In genomic region chr17:75262112-75262606, GRCh38 we compare ENCODE assay signal across 8 cellular contexts. TPM values are rescaled to one million over a fixed set of nuclear protein-coding genes. Genes with fewer than 3 reads are reported as not detected.
DNase-seq lines count a peak whose midpoint lies in the region; ATAC-seq and TF ChIP-seq lines count a peak whose summit lies in the region.

No MANE protein-coding gene starts in this region.

- DNase-seq in ELF-1 (ENCODE audit: low read depth, low spot score) (peak; percentile 68), body of pancreas (peak in 1 of 4 donors; percentile 26), lower lobe of right lung (no peak), upper lobe of right lung (no peak), dermis blood vessel endothelial cell (no peak)
- no peak for DNase-seq in effector CD4-positive, alpha-beta T cell

- 1 to 2% methylated on average over 14 to 23 of the region's 23 CpGs for WGBS in body of pancreas, 2 donors

- intact Hi-C loops in body of pancreas (cut with DNase I) = no loop called here
- intact Hi-C loops in lower lobe of right lung (cut with DNase I) = no loop called here
- intact Hi-C loops in upper lobe of right lung (cut with DNase I) = no loop called here

- H3K27me3 ChIP-seq in HUES48 (ENCODE audit: control insufficient read depth, insufficient read depth, low read length) (no peaks in the 10 kb centered on the region), body of pancreas (no peaks in the 10 kb centered on the region), lower lobe of right lung (ENCODE audit: low read depth) (no peaks in the 10 kb centered on the region), upper lobe of right lung (no peaks in the 10 kb centered on the region)

- H3K4me1 ChIP-seq in HUES48 (ENCODE audit: control insufficient read depth, insufficient read depth, low read length) (peaks cover 6% of the 10 kb centered on the region), body of pancreas (peaks cover 24% of the 10 kb centered on the region), lower lobe of right lung (peaks cover 39% of the 10 kb centered on the region), upper lobe of right lung (peaks cover 27% of the 10 kb centered on the region)

- no peak for TF ChIP-seq CTCF in body of pancreas (IDR thresholded peaks at IDR 0.05)
- TF ChIP-seq CTCF in lower lobe of right lung (IDR thresholded peaks at IDR 0.05) = no peak
- no peak for TF ChIP-seq CTCF in upper lobe of right lung (IDR thresholded peaks at IDR 0.05)

- H3K4me3 ChIP-seq in HUES48 (ENCODE audit: low read depth, low read length) (peak overlapping the region; percentile 100), body of pancreas (peak overlapping the region; percentile 87 to 93), lower lobe of right lung (peak overlapping the region; percentile 73), upper lobe of right lung (peak overlapping the region; percentile 100)

- ATAC-seq in body of pancreas (no peak), lower lobe of right lung (peak; percentile 31 to 53), upper lobe of right lung (peak; percentile 7), GM18873 (IDR thresholded peaks at IDR 0.05; ENCODE audit: low FRiP score, unreplicated experiment) (no peak)

- H3K9me3 ChIP-seq in HUES48 (ENCODE audit: control insufficient read depth, insufficient read depth, low read length) (no peaks in the 10 kb centered on the region), body of pancreas (no peaks in the 10 kb centered on the region), lower lobe of right lung (no peaks in the 10 kb centered on the region), upper lobe of right lung (no peaks in the 10 kb centered on the region)

- H3K27ac ChIP-seq in HUES48 (ENCODE audit: low read depth, low read length) = peak overlapping the region; percentile 97
- H3K27ac ChIP-seq in body of pancreas = peak overlapping the region; percentile 79 to 99 (median 94)
- peak overlapping the region; percentile 95 for H3K27ac ChIP-seq in lower lobe of right lung
- peak overlapping the region; percentile 99 for H3K27ac ChIP-seq in upper lobe of right lung

- no peak for TF ChIP-seq POLR2A in body of pancreas (IDR thresholded peaks at IDR 0.05)

- peak overlapping the region; percentile 99 for H3K9ac ChIP-seq in HUES48 (ENCODE audit: low read depth, low read length)

- H3K36me3 ChIP-seq in HUES48 (ENCODE audit: control insufficient read depth, insufficient read depth, low read length) = peaks cover 40% of the 10 kb centered on the region
- H3K36me3 ChIP-seq in body of pancreas (replicated peaks in 1 of 2; ENCODE audit: insufficient read depth in 1 of 2, low read depth in 2 of 2) = no peaks in the 10 kb centered on the region
- H3K36me3 ChIP-seq in lower lobe of right lung = peaks cover 41% of the 10 kb centered on the region
- peaks cover 41% of the 10 kb centered on the region for H3K36me3 ChIP-seq in upper lobe of right lung

RNA-seq across cellular contexts. Expression of gene MRPS7, which starts 0.5 kb away (rescaled TPM):
- 10 to 100 TPM; 13.7 to 25.4 TPM for total RNA-seq in body of pancreas
- total RNA-seq in lower lobe of right lung = 38.3 TPM
- 34.7 TPM for total RNA-seq in upper lobe of right lung
- total RNA-seq in dermis blood vessel endothelial cell = 63.2 and 73.5 TPM in 2 replicates

RNA-seq across cellular contexts. Expression of gene GGA3, which starts 0.8 kb away (rescaled TPM):
- total RNA-seq in body of pancreas (10 to 100 TPM; 13.5 to 24.1 TPM), lower lobe of right lung (68.6 TPM), upper lobe of right lung (52.7 TPM), dermis blood vessel endothelial cell (11.9 and 26.4 TPM in 2 replicates)

RNA-seq across cellular contexts. Expression of gene MIF4GD, which starts 8.9 kb away (rescaled TPM):
- total RNA-seq in body of pancreas (10 to 100 TPM; 20.5 to 26.4 TPM), lower lobe of right lung (32.1 TPM), upper lobe of right lung (25.7 TPM), dermis blood vessel endothelial cell (10.6 and 12.8 TPM in 2 replicates)

RNA-seq across cellular contexts. Expression of gene SLC25A19, which starts 27.1 kb away (rescaled TPM):
- total RNA-seq in body of pancreas (1 to 10 TPM; 7.6 to 8.3 TPM), lower lobe of right lung (41.5 TPM), upper lobe of right lung (29.4 TPM), dermis blood vessel endothelial cell (10.3 and 13.1 TPM in 2 replicates)

RNA-seq across cellular contexts. Expression of gene NUP85, which starts 56.7 kb away (rescaled TPM):
- total RNA-seq in body of pancreas = 10 to 100 TPM; 19.7 to 40.2 TPM
- 66.8 TPM for total RNA-seq in lower lobe of right lung
- 63.7 TPM for total RNA-seq in upper lobe of right lung
- total RNA-seq in dermis blood vessel endothelial cell = 37.6 and 41.5 TPM in 2 replicates

Comparison
In these comparisons a context has a peak if more than half of its experiments do, and no peak if none do; other contexts are left out.
1. ATAC-seq: peak in lower lobe of right lung (2 of 2) and upper lobe of right lung (single experiment); none in body of pancreas (single experiment) and GM18873 (single experiment).
2. Peak in every context shown above with its lines, with median percentiles within 50 percentile points of each other: H3K27ac ChIP-seq and H3K4me3 ChIP-seq.